ENCODE assay signal across 38 cellular contexts in genomic region chr11:129384415-129384814, GRCh38. TPM values are rescaled to one million over a fixed set of nuclear protein-coding genes. Genes with fewer than 3 reads are reported as not detected.
"Had no signal": no experiment of that assay in that cellular context is flagged by ENCODE, and none has a peak within 500 bp of the region (broad histone marks: within the 10 kb centered on the region; RNA-seq: fewer than 3 reads in every experiment).

No MANE protein-coding gene starts in this region.

- ATAC-seq: activated CD8-positive, alpha-beta T cell treated with anti-CD3 and anti-CD28 coated beads for 36 hours; activated naive CD8-positive, alpha-beta T cell treated with anti-CD3 and anti-CD28 coated beads, Interleukin-2, amount 50 U/mL, for 24 hours had no signal

- FAIRE-seq: bronchial epithelial cell, TTC549 had no signal

- H3K4me3 ChIP-seq: ascending aorta, cardiac muscle cell had no signal

- H3K27me3 ChIP-seq: ascending aorta had no signal

- H3K9me3 ChIP-seq: ascending aorta had no signal

- H3K4me3 Mint-ChIP-seq: activated B cell treated with CpG ODN at 0.5 μM for 24 hours; activated CD4-positive, alpha-beta memory T cell treated with anti-CD3 and anti-CD28 coated beads for 36 hours; activated CD4-positive, alpha-beta T cell treated with anti-CD3 and anti-CD28 coated beads, Interleukin-2, amount 10 ng/mL, durations not matched to agents 24 days and 14 days; activated CD8-positive, alpha-beta T cell treated with anti-CD3 and anti-CD28 coated beads for 36 hours; activated naive CD4-positive, alpha-beta T cell treated with anti-CD3 and anti-CD28 coated beads, Interleukin-2, amount 10 ng/mL, durations not matched to agents 7 days and 5 days; activated naive CD4-positive, alpha-beta T cell treated with anti-CD3 and anti-CD28 coated beads, Interleukin-2, amount 50 U/mL, for 24 hours; activated naive CD8-positive, alpha-beta T cell; activated naive CD8-positive, alpha-beta T cell treated with anti-CD3 and anti-CD28 coated beads, Interleukin-2, amount 10 ng/mL, durations not matched to agents 7 days and 5 days; activated naive CD8-positive, alpha-beta T cell treated with anti-CD3 and anti-CD28 coated beads, Interleukin-2, amount 50 U/mL, for 24 hours; brain; central memory CD8-positive, alpha-beta T cell; T-helper 1 cell treated with Interleukin-12 subunit alpha and Interleukin-12 subunit beta and Interleukin-4 antibody, amounts not matched to agents 30 μg/mL and 1 μg/mL, for 36 hours; T-helper 2 cell treated with Interferon-gamma antibody and Interleukin-4, amounts not matched to agents 5 μg/mL and 100 μg/mL, for 36 hours had no signal

- DNase-seq: activated B cell treated with CpG ODN at 0.5 μM for 24 hours; activated CD4-positive, alpha-beta memory T cell treated with anti-CD3 and anti-CD28 coated beads for 36 hours; activated CD4-positive, alpha-beta T cell treated with anti-CD3 and anti-CD28 coated beads for 4 hours; activated CD4-positive, alpha-beta T cell treated with anti-CD3 and anti-CD28 coated beads, Interleukin-2, amount 10 ng/mL, durations not matched to agents 24 days and 14 days; activated CD4-positive, alpha-beta T cell treated with anti-CD3 and anti-CD28 coated beads, Interleukin-2, amount 50 U/mL, for 1 hour; activated CD4-positive, alpha-beta T cell treated with anti-CD3 and anti-CD28 coated beads, Interleukin-2, amount 50 U/mL, for 4 hours; activated CD4-positive, CD25-positive, alpha-beta regulatory T cell treated with anti-CD3 and anti-CD28 coated beads, Interleukin-2, amount 50 U/mL, for 72 hours; activated CD8-positive, alpha-beta memory T cell treated with anti-CD3 and anti-CD28 coated beads, Interleukin-2, amount 50 U/mL, for 4 hours; activated CD8-positive, alpha-beta T cell treated with anti-CD3 and anti-CD28 coated beads for 36 hours; activated effector memory CD4-positive, alpha-beta T cell treated with Interleukin-2 at 50 U/mL for 16 hours; activated gamma-delta T cell; activated naive CD4-positive, alpha-beta T cell treated with anti-CD3 and anti-CD28 coated beads, Interleukin-2, amount 10 ng/mL, durations not matched to agents 7 days and 5 days; activated naive CD4-positive, alpha-beta T cell treated with Interleukin-2 at 50 U/mL for 16 hours; activated naive CD8-positive, alpha-beta T cell treated with anti-CD3 and anti-CD28 coated beads, Interleukin-2, amount 10 ng/mL, durations not matched to agents 7 days and 5 days; activated naive CD8-positive, alpha-beta T cell treated with anti-CD3 and anti-CD28 coated beads, Interleukin-2, amount 50 U/mL, for 24 hours; activated T-cell treated with anti-CD3 and anti-CD28 coated beads for 4 hours; activated T-cell treated with anti-CD3 and anti-CD28 coated beads, Interleukin-2, amount 50 U/mL, for 1 hour; activated T-cell treated with anti-CD3 and anti-CD28 coated beads, Interleukin-2, amount 50 U/mL, for 48 hours; amygdala; anterior cingulate cortex; caudate nucleus; cerebellar nuclear complex; T-helper 1 cell; T-helper 2 cell; T-helper 9 cell had no signal

- H3K27ac Mint-ChIP-seq: activated B cell treated with CpG ODN at 0.5 μM for 24 hours; activated CD4-positive, alpha-beta memory T cell treated with anti-CD3 and anti-CD28 coated beads for 36 hours; activated CD4-positive, alpha-beta T cell treated with anti-CD3 and anti-CD28 coated beads, Interleukin-2, amount 10 ng/mL, durations not matched to agents 24 days and 14 days; activated CD8-positive, alpha-beta T cell treated with anti-CD3 and anti-CD28 coated beads for 36 hours; activated naive CD4-positive, alpha-beta T cell treated with anti-CD3 and anti-CD28 coated beads, Interleukin-2, amount 10 ng/mL, durations not matched to agents 7 days and 5 days; activated naive CD4-positive, alpha-beta T cell treated with anti-CD3 and anti-CD28 coated beads, Interleukin-2, amount 50 U/mL, for 24 hours; activated naive CD8-positive, alpha-beta T cell; activated naive CD8-positive, alpha-beta T cell treated with anti-CD3 and anti-CD28 coated beads, Interleukin-2, amount 10 ng/mL, durations not matched to agents 7 days and 5 days; activated naive CD8-positive, alpha-beta T cell treated with anti-CD3 and anti-CD28 coated beads, Interleukin-2, amount 50 U/mL, for 24 hours; activated T-helper 2 cell treated with anti-CD3 and anti-CD28 coated beads, Interferon-gamma antibody, Interleukin-2, Interleukin-4, amounts not matched to agents 10 μg/mL and 5 μg/mL and 100 μg/mL, durations not matched to agents 14 hours and 24 hours and 36 hours; brain; T-helper 1 cell treated with Interleukin-12 subunit alpha and Interleukin-12 subunit beta and Interleukin-4 antibody, amounts not matched to agents 30 μg/mL and 1 μg/mL, for 36 hours; T-helper 2 cell treated with Interferon-gamma antibody and Interleukin-4, amounts not matched to agents 5 μg/mL and 100 μg/mL, for 36 hours had no signal

- H3K36me3 ChIP-seq: ascending aorta, cardiac muscle cell had no signal

- H3K9me3 Mint-ChIP-seq: activated B cell treated with CpG ODN at 0.5 μM for 24 hours; activated CD4-positive, alpha-beta memory T cell treated with anti-CD3 and anti-CD28 coated beads for 36 hours; activated CD4-positive, alpha-beta T cell treated with anti-CD3 and anti-CD28 coated beads, Interleukin-2, amount 10 ng/mL, durations not matched to agents 24 days and 14 days; activated CD8-positive, alpha-beta T cell treated with anti-CD3 and anti-CD28 coated beads for 36 hours; activated naive CD4-positive, alpha-beta T cell treated with anti-CD3 and anti-CD28 coated beads, Interleukin-2, amount 10 ng/mL, durations not matched to agents 7 days and 5 days; activated naive CD4-positive, alpha-beta T cell treated with anti-CD3 and anti-CD28 coated beads, Interleukin-2, amount 50 U/mL, for 24 hours; activated naive CD8-positive, alpha-beta T cell treated with anti-CD3 and anti-CD28 coated beads, Interleukin-2, amount 10 ng/mL, durations not matched to agents 7 days and 5 days; activated naive CD8-positive, alpha-beta T cell treated with anti-CD3 and anti-CD28 coated beads, Interleukin-2, amount 50 U/mL, for 24 hours; activated T-helper 2 cell treated with anti-CD3 and anti-CD28 coated beads, Interferon-gamma antibody, Interleukin-2, Interleukin-4, amounts not matched to agents 10 μg/mL and 5 μg/mL and 100 μg/mL, durations not matched to agents 14 hours and 24 hours and 36 hours; T-helper 1 cell treated with Interleukin-12 subunit alpha and Interleukin-12 subunit beta and Interleukin-4 antibody, amounts not matched to agents 30 μg/mL and 1 μg/mL, for 36 hours; T-helper 2 cell treated with Interferon-gamma antibody and Interleukin-4, amounts not matched to agents 5 μg/mL and 100 μg/mL, for 36 hours had no signal

- H3K4me1 ChIP-seq: ascending aorta had no signal

- H3K27ac ChIP-seq: ascending aorta, cardiac muscle cell, VCaP had no signal

- H3K36me3 Mint-ChIP-seq: activated CD4-positive, alpha-beta memory T cell treated with anti-CD3 and anti-CD28 coated beads for 36 hours; activated naive CD4-positive, alpha-beta T cell treated with anti-CD3 and anti-CD28 coated beads, Interleukin-2, amount 10 ng/mL, durations not matched to agents 7 days and 5 days; activated naive CD4-positive, alpha-beta T cell treated with anti-CD3 and anti-CD28 coated beads, Interleukin-2, amount 50 U/mL, for 24 hours; activated naive CD8-positive, alpha-beta T cell; activated naive CD8-positive, alpha-beta T cell treated with anti-CD3 and anti-CD28 coated beads, Interleukin-2, amount 10 ng/mL, durations not matched to agents 7 days and 5 days; brain had no signal

- H3K4me1 Mint-ChIP-seq: activated B cell treated with CpG ODN at 0.5 μM for 24 hours; activated CD4-positive, alpha-beta T cell treated with anti-CD3 and anti-CD28 coated beads, Interleukin-2, amount 10 ng/mL, durations not matched to agents 24 days and 14 days; activated naive CD4-positive, alpha-beta T cell treated with anti-CD3 and anti-CD28 coated beads, Interleukin-2, amount 10 ng/mL, durations not matched to agents 7 days and 5 days; activated naive CD4-positive, alpha-beta T cell treated with anti-CD3 and anti-CD28 coated beads, Interleukin-2, amount 50 U/mL, for 24 hours; activated naive CD8-positive, alpha-beta T cell treated with anti-CD3 and anti-CD28 coated beads, Interleukin-2, amount 10 ng/mL, durations not matched to agents 7 days and 5 days; activated naive CD8-positive, alpha-beta T cell treated with anti-CD3 and anti-CD28 coated beads, Interleukin-2, amount 50 U/mL, for 24 hours; brain; central memory CD8-positive, alpha-beta T cell had no signal

RNA-seq across cellular contexts. Expression of gene BARX2, which starts 8.8 kb away (rescaled TPM):
- total RNA-seq: activated B cell treated with CpG ODN at 0.5 μM for 24 hours; activated CD8-positive, alpha-beta T cell treated with anti-CD3 and anti-CD28 coated beads for 36 hours; activated naive CD8-positive, alpha-beta T cell treated with anti-CD3 and anti-CD28 coated beads, Interleukin-2, amount 10 ng/mL, durations not matched to agents 7 days and 5 days; ascending aorta; chondrocyte had no signal
